ENCODE assay signal across 9 cellular contexts in genomic region chr11:447923-448731, GRCh38. TPM values are rescaled to one million over a fixed set of nuclear protein-coding genes. Genes with fewer than 3 reads are reported as not detected.
DNase-seq lines count a peak whose midpoint lies in the region; ATAC-seq, FAIRE-seq and TF ChIP-seq lines count a peak whose summit lies in the region.
"Had no signal": no experiment of that assay in that cellular context is flagged by ENCODE, and none has a peak within 500 bp of the region (broad histone marks: within the 10 kb centered on the region; RNA-seq: fewer than 3 reads in every experiment).

No MANE protein-coding gene starts in this region.

- H3K4me1 Mint-ChIP-seq in activated CD4-positive, alpha-beta T cell treated with anti-CD3 and anti-CD28 coated beads, Interleukin-2, amount 10 ng/mL, durations not matched to agents 7 days and 5 days = peaks cover 25% of the 10 kb centered on the region

- intact Hi-C loops in HepG2 (cut with micrococcal nuclease; ENCODE audit: unreplicated experiment) = loop anchor here (5.0 kb wide), 1 partner anchor 41 kb away; no protein-coding TSS in a partner anchor

- H3K27me3 ChIP-seq in HepG2 (ENCODE audit: control insufficient read depth in 1 of 2, insufficient read depth in 2 of 2, low read length in 2 of 2) = no peaks in the 10 kb centered on the region; a peak in 1 of 5 replicates

- H3K27ac ChIP-seq in HepG2 (ENCODE audit: extremely low read length, insufficient read depth, low read length) = peak overlapping the region; percentile 73

- TF ChIP-seq RAD21 in HepG2 (CRISPR knock-in tag; IDR thresholded peaks at IDR 0.05) = peak; percentile 94

- in situ Hi-C loops in HepG2 (cut with HindIII; ENCODE audit: extremely low pct_ligation_motif_present, low pct_unique_long_range_greater_than_20kb) = no loop called here

- ATAC-seq in HG03460 (IDR thresholded peaks at IDR 0.05; ENCODE audit: unreplicated experiment) = peak; percentile 35
- peak; percentile 58 for ATAC-seq in HepG2

- no peaks in the 10 kb centered on the region for H3K9me3 ChIP-seq in HepG2 (ENCODE audit: low read length)

- peak overlapping the region; percentile 70 for H3K9ac ChIP-seq in HepG2 (ENCODE audit: insufficient read depth, low read depth, low read length)

- TF ChIP-seq POLR2A in GM19193 (IDR thresholded peaks at IDR 0.05; ENCODE audit: extremely low read depth, insufficient read depth, insufficient read length) = peak; percentile 78
- peak in 1 of 2 experiments; percentile 51; a peak in 2 of 4 replicates for TF ChIP-seq POLR2A in HepG2 (IDR thresholded peaks at IDR 0.05; ENCODE audit: insufficient read depth in 1 of 2, low read depth in 2 of 2, low read length in 2 of 2)

- peak overlapping the region; percentile 84 for H3K4me3 Mint-ChIP-seq in activated CD4-positive, alpha-beta T cell treated with anti-CD3 and anti-CD28 coated beads, Interleukin-2, amount 10 ng/mL, durations not matched to agents 7 days and 5 days

- WGBS in HepG2 (ENCODE audit: low lambda C conversion rate) = 9% methylated on average over 22 of the region's 55 CpGs

- CTCF ChIA-PET in activated CD4-positive, alpha-beta T cell treated with anti-CD3 and anti-CD28 coated beads, Interleukin-2, amount 10 ng/mL, durations not matched to agents 7 days and 5 days (lab: Charles Lee) = interaction anchor here (0.6 to 5.2 kb wide), 20 partner anchors 9 to 542 kb away, joined by 3 to 20 read pairs (median 3); partner anchors contain the start of genes SIGIRR and TMEM80
- CTCF ChIA-PET in HepG2 (lab: Yijun Ruan, JAX; ENCODE audit: low intra/inter-chr PET ratio, low total read pairs) = interaction anchor here (0.9 to 4.4 kb wide), 3 partner anchors 8 to 70 kb away, joined by 3 to 20 read pairs (median 3); no protein-coding TSS in a partner anchor

- TF ChIP-seq EP300 in HepG2 (IDR thresholded peaks at IDR 0.05; ENCODE audit: low read depth in 2 of 2, low read length in 2 of 2) (no peak), HepG2 (CRISPR knock-in tag; IDR thresholded peaks at IDR 0.05; ENCODE audit: borderline replicate concordance) (peak; percentile 31; the same call in 1 of the 2 replicates)

- peak overlapping the region; percentile 96 for H3K27ac Mint-ChIP-seq in activated CD4-positive, alpha-beta T cell treated with anti-CD3 and anti-CD28 coated beads, Interleukin-2, amount 10 ng/mL, durations not matched to agents 7 days and 5 days

- no peaks in the 10 kb centered on the region for H4K20me1 ChIP-seq in HepG2 (ENCODE audit: insufficient read depth, low read length)

- peaks cover 8% of the 10 kb centered on the region for H3K27me3 Mint-ChIP-seq in activated CD4-positive, alpha-beta T cell treated with anti-CD3 and anti-CD28 coated beads, Interleukin-2, amount 10 ng/mL, durations not matched to agents 7 days and 5 days

- peaks cover 22% of the 10 kb centered on the region for H3K79me2 ChIP-seq in HepG2 (ENCODE audit: insufficient read depth, low read length)

- POLR2A ChIA-PET in activated CD4-positive, alpha-beta T cell treated with anti-CD3 and anti-CD28 coated beads, Interleukin-2, amount 10 ng/mL, durations not matched to agents 7 days and 5 days (lab: Charles Lee) = interaction anchor here (0.5 to 1.2 kb wide), 2 partner anchors 128 to 241 kb away, joined by 3 to 4 read pairs; partner anchors contain the start of genes BET1L and RIC8A
- POLR2A ChIA-PET in HepG2 (lab: Yijun Ruan, JAX) = interaction anchor here (0.6 to 3.9 kb wide), 15 partner anchors 8 to 257 kb away, joined by 3 to 31 read pairs (median 5); partner anchors contain the start of genes BET1L, PKP3, RIC8A and RNH1

- no peaks in the 10 kb centered on the region for H3K9me3 Mint-ChIP-seq in activated CD4-positive, alpha-beta T cell treated with anti-CD3 and anti-CD28 coated beads, Interleukin-2, amount 10 ng/mL, durations not matched to agents 7 days and 5 days

- DNase-seq in Ammon's horn (ENCODE audit: low spot score) (peak; percentile 93), NCI-H524 treated with DMSO at 0.1 percent for 48 hours (lab: John Stamatoyannopoulos, UW) (peak; percentile 36), dedifferentiated amniotic fluid mesenchymal stem cell (ENCODE audit: extremely low spot score) (peak; percentile 85), HepG2 (ENCODE audit: low spot score) (peak; percentile 85)
- DNase-seq in activated CD4-positive, alpha-beta T cell treated with anti-CD3 and anti-CD28 coated beads, Interleukin-2, amount 10 ng/mL, durations not matched to agents 7 days and 5 days = peak; percentile 96
- DNase-seq in stimulated activated CD4-positive, alpha-beta T cell treated with anti-CD3 and anti-CD28 coated beads, Interleukin-2, amount 100 ng/mL, for 4 hours (ENCODE audit: low read depth) = peak; percentile 93

- peak; percentile 99 for TF ChIP-seq CTCF in HepG2 (CRISPR knock-in tag; IDR thresholded peaks at IDR 0.05)

- no TSS peak for BruUV-seq in HepG2 (replicated peaks; lab: Mats Ljungman, UMichigan)

- peaks cover 69% of the 10 kb centered on the region for H3K4me1 ChIP-seq in HepG2 (ENCODE audit: insufficient read depth, low read length)

- no peak overlapping the region for H2AFZ ChIP-seq in HepG2 (ENCODE audit: low read length)

- peak overlapping the region; percentile 53 to 89 (median 56) for H3K4me3 ChIP-seq in HepG2 (replicated peaks in 1 of 3; ENCODE audit: insufficient read depth in 1 of 3, low read depth in 2 of 3, low read length in 3 of 3)

- H3K36me3 Mint-ChIP-seq in activated CD4-positive, alpha-beta T cell treated with anti-CD3 and anti-CD28 coated beads, Interleukin-2, amount 10 ng/mL, durations not matched to agents 7 days and 5 days (ENCODE audit: low read depth) = peaks cover 10% of the 10 kb centered on the region

- H3K4me2 ChIP-seq in HepG2 (ENCODE audit: low read depth, low read length) = peak overlapping the region; percentile 87

- peaks cover 4 to 11% of the 10 kb centered on the region in 2 experiments for H3K36me3 ChIP-seq in HepG2 (replicated peaks in 1 of 2; ENCODE audit: control insufficient read depth in 1 of 2, insufficient read depth in 2 of 2, low read length in 2 of 2)

- FAIRE-seq in HepG2 (lab: Jason Lieb, UNC) = peak; percentile 69

RNA-seq across cellular contexts. Expression of gene PTDSS2, which starts 2.0 kb away (rescaled TPM):
- 10 to 100 TPM; 22.7 to 25.2 TPM for total RNA-seq in activated CD4-positive, alpha-beta T cell treated with anti-CD3 and anti-CD28 coated beads, Interleukin-2, amount 10 ng/mL, durations not matched to agents 7 days and 5 days
- total RNA-seq in HepG2 (2016; rRNA removed; fragmentation: Illumina TruSeq; extraction: Trizol) = 11.3 and 21.7 TPM in 2 replicates
- 5.6 and 7.0 TPM in 2 replicates for total RNA-seq in HepG2 (2016; cell fraction: cytosol; rRNA removed; fragmentation: Illumina TruSeq; extraction: Trizol; ENCODE audit: low read depth)
- total RNA-seq in HepG2 (2016; cell fraction: insoluble cytoplasmic fraction; rRNA removed; fragmentation: Illumina TruSeq; extraction: Trizol) = 8.4 and 25.4 TPM in 2 replicates
- 10.9 and 11.3 TPM in 2 replicates for total RNA-seq in HepG2 (2016; cell fraction: membrane; rRNA removed; fragmentation: Illumina TruSeq; extraction: Trizol)
- 23.2 and 23.3 TPM in 2 replicates for total RNA-seq in HepG2 (2016; cell fraction: nucleus; rRNA removed; fragmentation: Illumina TruSeq; extraction: Trizol)
- 26.4 and 37.6 TPM in 2 replicates for polyA plus RNA-seq in HepG2 (2011; rRNA removed)
- polyA plus RNA-seq in HepG2 (2011; cell fraction: cytosol; rRNA removed) = 28.3 and 34.4 TPM in 2 replicates
- polyA plus RNA-seq in HepG2 (2011; cell fraction: nucleus; rRNA removed) = 151 and 168 TPM in 2 replicates
- 19.9 and 35.5 TPM in 2 replicates for polyA plus RNA-seq in HepG2 (2012)
- polyA plus RNA-seq in HepG2 (2016; cell fraction: cytosol; fragmentation: Illumina TruSeq; extraction: Trizol; ENCODE audit: low read depth) = 5.4 and 6.0 TPM in 2 replicates
- 11.4 and 12.9 TPM in 2 replicates for polyA plus RNA-seq in HepG2 (2016; cell fraction: insoluble cytoplasmic fraction; fragmentation: Illumina TruSeq; extraction: Trizol; ENCODE audit: low read depth)
- 9.5 and 10.3 TPM in 2 replicates for polyA plus RNA-seq in HepG2 (2016; cell fraction: membrane; fragmentation: Illumina TruSeq; extraction: Trizol; ENCODE audit: low read depth)
- 59.3 and 60.5 TPM in 2 replicates for polyA plus RNA-seq in HepG2 (2016; cell fraction: nucleus; fragmentation: Illumina TruSeq; extraction: Trizol; ENCODE audit: insufficient read depth, low read depth)
- polyA minus RNA-seq in HepG2 (2011; rRNA and poly(A)+ RNA removed; ENCODE audit: low replicate concordance) = 43.0 and 66.5 TPM in 2 replicates
- polyA minus RNA-seq in HepG2 (2011; cell fraction: cytosol; rRNA and poly(A)+ RNA removed) = 20.3 and 23.7 TPM in 2 replicates
- polyA minus RNA-seq in HepG2 (2011; cell fraction: nucleus; rRNA and poly(A)+ RNA removed) = 28.6 and 30.4 TPM in 2 replicates

RNA-seq across cellular contexts. Expression of gene ANO9, which starts 6.3 kb away (rescaled TPM):
- total RNA-seq in activated CD4-positive, alpha-beta T cell treated with anti-CD3 and anti-CD28 coated beads, Interleukin-2, amount 10 ng/mL, durations not matched to agents 7 days and 5 days = 10 to 100 TPM; 88.2 to 94.2 TPM
- total RNA-seq in HepG2 (2016; rRNA removed; fragmentation: Illumina TruSeq; extraction: Trizol) = 1.5 and 8.9 TPM in 2 replicates
- 1.8 and 2.3 TPM in 2 replicates for total RNA-seq in HepG2 (2016; cell fraction: cytosol; rRNA removed; fragmentation: Illumina TruSeq; extraction: Trizol; ENCODE audit: low read depth)
- total RNA-seq in HepG2 (2016; cell fraction: insoluble cytoplasmic fraction; rRNA removed; fragmentation: Illumina TruSeq; extraction: Trizol) = 1.2 and 9.2 TPM in 2 replicates
- 1.7 and 2.0 TPM in 2 replicates for total RNA-seq in HepG2 (2016; cell fraction: membrane; rRNA removed; fragmentation: Illumina TruSeq; extraction: Trizol)
- 14.4 and 16.4 TPM in 2 replicates for total RNA-seq in HepG2 (2016; cell fraction: nucleus; rRNA removed; fragmentation: Illumina TruSeq; extraction: Trizol)
- polyA plus RNA-seq in HepG2 (2011; rRNA removed) = 14.3 and 19.9 TPM in 2 replicates
- 2.2 and 2.9 TPM in 2 replicates for polyA plus RNA-seq in HepG2 (2011; cell fraction: cytosol; rRNA removed)
- 267 and 279 TPM in 2 replicates for polyA plus RNA-seq in HepG2 (2011; cell fraction: nucleus; rRNA removed)
- 18.3 and 18.6 TPM in 2 replicates for polyA plus RNA-seq in HepG2 (2012)
- polyA plus RNA-seq in HepG2 (2016; cell fraction: cytosol; fragmentation: Illumina TruSeq; extraction: Trizol; ENCODE audit: low read depth) = 0.44 and 0.54 TPM in 2 replicates
- 1.5 and 1.9 TPM in 2 replicates for polyA plus RNA-seq in HepG2 (2016; cell fraction: insoluble cytoplasmic fraction; fragmentation: Illumina TruSeq; extraction: Trizol; ENCODE audit: low read depth)
- polyA plus RNA-seq in HepG2 (2016; cell fraction: membrane; fragmentation: Illumina TruSeq; extraction: Trizol; ENCODE audit: low read depth) = 0.82 and 1.0 TPM in 2 replicates
- 71.0 and 80.1 TPM in 2 replicates for polyA plus RNA-seq in HepG2 (2016; cell fraction: nucleus; fragmentation: Illumina TruSeq; extraction: Trizol; ENCODE audit: insufficient read depth, low read depth)
- polyA minus RNA-seq in HepG2 (2011; rRNA and poly(A)+ RNA removed; ENCODE audit: low replicate concordance) = 0.23 and 6.4 TPM in 2 replicates
- polyA minus RNA-seq in HepG2 (2011; cell fraction: cytosol; rRNA and poly(A)+ RNA removed) = 0.97 and 2.5 TPM in 2 replicates
- polyA minus RNA-seq in HepG2 (2011; cell fraction: nucleus; rRNA and poly(A)+ RNA removed) = 14.8 and 15.1 TPM in 2 replicates

RNA-seq across cellular contexts. Expression of gene SIGIRR, which starts 33.3 kb away (rescaled TPM):
- total RNA-seq in activated CD4-positive, alpha-beta T cell treated with anti-CD3 and anti-CD28 coated beads, Interleukin-2, amount 10 ng/mL, durations not matched to agents 7 days and 5 days = 100 to 1,000 TPM; 226 to 255 TPM
- 0.80 and 2.1 TPM in 2 replicates for total RNA-seq in HepG2 (2016; rRNA removed; fragmentation: Illumina TruSeq; extraction: Trizol)
- total RNA-seq in HepG2 (2016; cell fraction: cytosol; rRNA removed; fragmentation: Illumina TruSeq; extraction: Trizol; ENCODE audit: low read depth) = 1.7 and 1.8 TPM in 2 replicates
- total RNA-seq in HepG2 (2016; cell fraction: insoluble cytoplasmic fraction; rRNA removed; fragmentation: Illumina TruSeq; extraction: Trizol) = 1.4 and 2.0 TPM in 2 replicates
- 2.1 and 2.2 TPM in 2 replicates for total RNA-seq in HepG2 (2016; cell fraction: membrane; rRNA removed; fragmentation: Illumina TruSeq; extraction: Trizol)
- 1.8 and 1.9 TPM in 2 replicates for total RNA-seq in HepG2 (2016; cell fraction: nucleus; rRNA removed; fragmentation: Illumina TruSeq; extraction: Trizol)
- 1.2 and 2.1 TPM in 2 replicates for polyA plus RNA-seq in HepG2 (2011; rRNA removed)
- 1.1 and 2.0 TPM in 2 replicates for polyA plus RNA-seq in HepG2 (2011; cell fraction: cytosol; rRNA removed)
- 4.9 and 10.2 TPM in 2 replicates for polyA plus RNA-seq in HepG2 (2011; cell fraction: nucleus; rRNA removed)
- polyA plus RNA-seq in HepG2 (2012) = 1.6 and 2.0 TPM in 2 replicates
- polyA plus RNA-seq in HepG2 (2016; cell fraction: cytosol; fragmentation: Illumina TruSeq; extraction: Trizol; ENCODE audit: low read depth) = 1.6 and 2.7 TPM in 2 replicates
- polyA plus RNA-seq in HepG2 (2016; cell fraction: insoluble cytoplasmic fraction; fragmentation: Illumina TruSeq; extraction: Trizol; ENCODE audit: low read depth) = 1.0 and 2.1 TPM in 2 replicates
- 2.8 and 4.3 TPM in 2 replicates for polyA plus RNA-seq in HepG2 (2016; cell fraction: membrane; fragmentation: Illumina TruSeq; extraction: Trizol; ENCODE audit: low read depth)
- polyA plus RNA-seq in HepG2 (2016; cell fraction: nucleus; fragmentation: Illumina TruSeq; extraction: Trizol; ENCODE audit: insufficient read depth, low read depth) = 5.7 and 7.3 TPM in 2 replicates
- 2.3 and 4.3 TPM in 2 replicates for polyA minus RNA-seq in HepG2 (2011; rRNA and poly(A)+ RNA removed; ENCODE audit: low replicate concordance)
- polyA minus RNA-seq in HepG2 (2011; cell fraction: cytosol; rRNA and poly(A)+ RNA removed) = 1.5 and 1.8 TPM in 2 replicates
- polyA minus RNA-seq in HepG2 (2011; cell fraction: nucleus; rRNA and poly(A)+ RNA removed) = not detected in 2 replicates

RNA-seq across cellular contexts. Expression of gene PKP3, which starts 54.1 kb away (rescaled TPM):
- not detected for total RNA-seq in activated CD4-positive, alpha-beta T cell treated with anti-CD3 and anti-CD28 coated beads, Interleukin-2, amount 10 ng/mL, durations not matched to agents 7 days and 5 days
- 21.1 and 28.7 TPM in 2 replicates for total RNA-seq in HepG2 (2016; rRNA removed; fragmentation: Illumina TruSeq; extraction: Trizol)
- total RNA-seq in HepG2 (2016; cell fraction: cytosol; rRNA removed; fragmentation: Illumina TruSeq; extraction: Trizol; ENCODE audit: low read depth) = 5.8 and 6.9 TPM in 2 replicates
- total RNA-seq in HepG2 (2016; cell fraction: insoluble cytoplasmic fraction; rRNA removed; fragmentation: Illumina TruSeq; extraction: Trizol) = 17.5 and 29.7 TPM in 2 replicates
- 13.9 and 14.9 TPM in 2 replicates for total RNA-seq in HepG2 (2016; cell fraction: membrane; rRNA removed; fragmentation: Illumina TruSeq; extraction: Trizol)
- total RNA-seq in HepG2 (2016; cell fraction: nucleus; rRNA removed; fragmentation: Illumina TruSeq; extraction: Trizol) = 14.5 and 19.8 TPM in 2 replicates
- 18.0 and 25.1 TPM in 2 replicates for polyA plus RNA-seq in HepG2 (2011; rRNA removed)
- polyA plus RNA-seq in HepG2 (2011; cell fraction: cytosol; rRNA removed) = 13.8 and 24.2 TPM in 2 replicates
- polyA plus RNA-seq in HepG2 (2011; cell fraction: nucleus; rRNA removed) = 59.8 and 70.5 TPM in 2 replicates
- polyA plus RNA-seq in HepG2 (2012) = 12.9 and 13.0 TPM in 2 replicates
- polyA plus RNA-seq in HepG2 (2016; cell fraction: cytosol; fragmentation: Illumina TruSeq; extraction: Trizol; ENCODE audit: low read depth) = 4.6 and 4.9 TPM in 2 replicates
- polyA plus RNA-seq in HepG2 (2016; cell fraction: insoluble cytoplasmic fraction; fragmentation: Illumina TruSeq; extraction: Trizol; ENCODE audit: low read depth) = 22.3 and 24.1 TPM in 2 replicates
- 7.9 and 9.3 TPM in 2 replicates for polyA plus RNA-seq in HepG2 (2016; cell fraction: membrane; fragmentation: Illumina TruSeq; extraction: Trizol; ENCODE audit: low read depth)
- 38.2 and 40.1 TPM in 2 replicates for polyA plus RNA-seq in HepG2 (2016; cell fraction: nucleus; fragmentation: Illumina TruSeq; extraction: Trizol; ENCODE audit: insufficient read depth, low read depth)
- polyA minus RNA-seq in HepG2 (2011; rRNA and poly(A)+ RNA removed; ENCODE audit: low replicate concordance) = 30.4 and 42.3 TPM in 2 replicates
- 24.6 and 25.2 TPM in 2 replicates for polyA minus RNA-seq in HepG2 (2011; cell fraction: cytosol; rRNA and poly(A)+ RNA removed)
- 9.9 and 14.7 TPM in 2 replicates for polyA minus RNA-seq in HepG2 (2011; cell fraction: nucleus; rRNA and poly(A)+ RNA removed)
- total RNA-seq: T-helper 2 cell treated with Interferon-gamma antibody and Interleukin-4, amounts not matched to agents 100 ng/mL and 5 ng/mL, for 36 hours had no signal

RNA-seq across cellular contexts. Expression of gene RNH1, which starts 58.9 kb away (rescaled TPM):
- total RNA-seq in activated CD4-positive, alpha-beta T cell treated with anti-CD3 and anti-CD28 coated beads, Interleukin-2, amount 10 ng/mL, durations not matched to agents 7 days and 5 days = 10 to 100 TPM; 90.6 to 99.5 TPM
- total RNA-seq in HepG2 (2016; rRNA removed; fragmentation: Illumina TruSeq; extraction: Trizol) = 74.1 and 81.3 TPM in 2 replicates
- 28.3 and 31.4 TPM in 2 replicates for total RNA-seq in HepG2 (2016; cell fraction: cytosol; rRNA removed; fragmentation: Illumina TruSeq; extraction: Trizol; ENCODE audit: low read depth)
- total RNA-seq in HepG2 (2016; cell fraction: insoluble cytoplasmic fraction; rRNA removed; fragmentation: Illumina TruSeq; extraction: Trizol) = 73.0 and 77.2 TPM in 2 replicates
- total RNA-seq in HepG2 (2016; cell fraction: membrane; rRNA removed; fragmentation: Illumina TruSeq; extraction: Trizol) = 30.6 and 37.6 TPM in 2 replicates
- 39.1 and 43.2 TPM in 2 replicates for total RNA-seq in HepG2 (2016; cell fraction: nucleus; rRNA removed; fragmentation: Illumina TruSeq; extraction: Trizol)
- polyA plus RNA-seq in HepG2 (2011; rRNA removed) = 36.0 and 51.4 TPM in 2 replicates
- 30.1 and 56.0 TPM in 2 replicates for polyA plus RNA-seq in HepG2 (2011; cell fraction: cytosol; rRNA removed)
- polyA plus RNA-seq in HepG2 (2011; cell fraction: nucleus; rRNA removed) = 135 and 166 TPM in 2 replicates
- 42.4 and 61.5 TPM in 2 replicates for polyA plus RNA-seq in HepG2 (2012)
- 14.2 and 15.8 TPM in 2 replicates for polyA plus RNA-seq in HepG2 (2016; cell fraction: cytosol; fragmentation: Illumina TruSeq; extraction: Trizol; ENCODE audit: low read depth)
- 62.8 and 84.3 TPM in 2 replicates for polyA plus RNA-seq in HepG2 (2016; cell fraction: insoluble cytoplasmic fraction; fragmentation: Illumina TruSeq; extraction: Trizol; ENCODE audit: low read depth)
- 21.1 and 22.9 TPM in 2 replicates for polyA plus RNA-seq in HepG2 (2016; cell fraction: membrane; fragmentation: Illumina TruSeq; extraction: Trizol; ENCODE audit: low read depth)
- 61.8 and 67.0 TPM in 2 replicates for polyA plus RNA-seq in HepG2 (2016; cell fraction: nucleus; fragmentation: Illumina TruSeq; extraction: Trizol; ENCODE audit: insufficient read depth, low read depth)
- polyA minus RNA-seq in HepG2 (2011; rRNA and poly(A)+ RNA removed; ENCODE audit: low replicate concordance) = 72.2 and 124 TPM in 2 replicates
- polyA minus RNA-seq in HepG2 (2011; cell fraction: cytosol; rRNA and poly(A)+ RNA removed) = 42.7 and 46.3 TPM in 2 replicates
- 49.1 and 49.3 TPM in 2 replicates for polyA minus RNA-seq in HepG2 (2011; cell fraction: nucleus; rRNA and poly(A)+ RNA removed)

Comparison
In these comparisons a context has a peak if more than half of its experiments do, and no peak if none do; other contexts are left out.
1. Peak in every context shown above with its lines: DNase-seq, ATAC-seq, H3K4me3 ChIP-seq and H3K27ac ChIP-seq.
2. DNase-seq: peak in every context shown above with its lines; median percentile 96 in activated CD4-positive, alpha-beta T cell treated with anti-CD3 and anti-CD28 coated beads, Interleukin-2, amount 10 ng/mL, durations not matched to agents 7 days and 5 days; 93 in Ammon's horn; 93 in stimulated activated CD4-positive, alpha-beta T cell treated with anti-CD3 and anti-CD28 coated beads, Interleukin-2, amount 100 ng/mL, for 4 hours; 85 in dedifferentiated amniotic fluid mesenchymal stem cell; 85 in HepG2; 36 in NCI-H524 treated with DMSO at 0.1 percent for 48 hours.
3. RNA of gene SIGIRR, which starts 33.3 kb away (total RNA-seq): 226 to 255 TPM in activated CD4-positive, alpha-beta T cell treated with anti-CD3 and anti-CD28 coated beads, Interleukin-2, amount 10 ng/mL, durations not matched to agents 7 days and 5 days; 0.80 to 2.2 TPM in HepG2; every median in the first group is over 10 times any median in the second.